ENCODE assay signal across 26 cellular contexts in genomic region chr18:70920840-70921374, GRCh38.
"Had no signal": no experiment of that assay in that cellular context is flagged by ENCODE, and none has a peak within 500 bp of the region (broad histone marks: within the 10 kb centered on the region; RNA-seq: fewer than 3 reads in every experiment).

No MANE protein-coding gene starts in this region.

- H3K27ac ChIP-seq: adrenal gland, ascending aorta, brain microvascular endothelial cell, coronary artery, dorsolateral prefrontal cortex, gastrocnemius medialis, skin epidermis, testis, transverse colon, uterus had no signal

- H3K4me1 ChIP-seq: adrenal gland, ascending aorta, gastrocnemius medialis, testis, transverse colon, uterus had no signal

- H3K27me3 Mint-ChIP-seq: activated B cell treated with CpG ODN at 0.5 μM for 24 hours; activated naive CD8-positive, alpha-beta T cell treated with anti-CD3 and anti-CD28 coated beads for 36 hours; naive thymus-derived CD4-positive, alpha-beta T cell had no signal

- H3K4me1 Mint-ChIP-seq: activated B cell treated with CpG ODN at 0.5 μM for 24 hours; activated CD4-positive, alpha-beta T cell treated with anti-CD3 and anti-CD28 coated beads for 36 hours; activated naive CD8-positive, alpha-beta T cell treated with anti-CD3 and anti-CD28 coated beads for 36 hours; naive thymus-derived CD4-positive, alpha-beta T cell had no signal

- H3K9me3 ChIP-seq: adrenal gland, ascending aorta, gastrocnemius medialis, testis, transverse colon, uterus had no signal

- H3K27me3 ChIP-seq: adrenal gland, ascending aorta, brain microvascular endothelial cell, dorsolateral prefrontal cortex, gastrocnemius medialis, testis, transverse colon, uterus had no signal

- H3K27ac Mint-ChIP-seq: activated B cell treated with CpG ODN at 0.5 μM for 24 hours; activated CD4-positive, alpha-beta T cell treated with anti-CD3 and anti-CD28 coated beads for 36 hours; activated naive CD4-positive, alpha-beta T cell treated with anti-CD3 and anti-CD28 coated beads for 36 hours; activated naive CD8-positive, alpha-beta T cell treated with anti-CD3 and anti-CD28 coated beads for 36 hours; activated T-helper 1 cell treated with anti-CD3 and anti-CD28 coated beads, Interleukin-12 subunit alpha, Interleukin-12 subunit beta, Interleukin-2, Interleukin-4 antibody, amounts not matched to agents 30 ng/mL and 10 ng/mL and 1 ng/mL, durations not matched to agents 14 hours and 24 hours and 36 hours; naive thymus-derived CD4-positive, alpha-beta T cell had no signal

- H3K4me3 ChIP-seq: adrenal gland, ascending aorta, coronary artery, dorsolateral prefrontal cortex, gastrocnemius medialis, skin epidermis, testis, transverse colon, uterus had no signal

- H3K9me3 Mint-ChIP-seq: activated T-helper 1 cell treated with anti-CD3 and anti-CD28 coated beads, Interleukin-12 subunit alpha, Interleukin-12 subunit beta, Interleukin-2, Interleukin-4 antibody, amounts not matched to agents 30 ng/mL and 10 ng/mL and 1 ng/mL, durations not matched to agents 14 hours and 24 hours and 36 hours had no signal

- H3K36me3 ChIP-seq: adrenal gland, ascending aorta, brain microvascular endothelial cell, gastrocnemius medialis, transverse colon, uterus had no signal

- DNase-seq: activated B cell treated with CpG ODN at 0.5 μM for 24 hours; activated CD4-positive, alpha-beta T cell treated with anti-CD3 and anti-CD28 coated beads for 36 hours; activated CD8-positive, alpha-beta memory T cell treated with anti-CD3 and anti-CD28 coated beads for 24 hours; activated effector memory CD4-positive, alpha-beta T cell treated with anti-CD3 and anti-CD28 coated beads, Interleukin-2, amount 50 U/mL, for 16 hours; activated naive CD4-positive, alpha-beta T cell treated with anti-CD3 and anti-CD28 coated beads for 36 hours; activated naive CD8-positive, alpha-beta T cell treated with anti-CD3 and anti-CD28 coated beads for 36 hours; adrenal gland; brain microvascular endothelial cell; dorsolateral prefrontal cortex; effector memory CD4-positive, alpha-beta T cell; erythroblast; gastrocnemius medialis; hippocampal formation; midbrain; naive thymus-derived CD4-positive, alpha-beta T cell; stimulated activated CD4-positive, alpha-beta T cell treated with anti-CD3 and anti-CD28 coated beads, Interleukin-12 subunit alpha, Interleukin-12 subunit beta, amount 100 ng/mL, for 4 hours; stimulated activated CD4-positive, alpha-beta T cell treated with anti-CD3 and anti-CD28 coated beads, Interleukin-4, amount 100 ng/mL, for 1 hour; stimulated activated naive CD8-positive, alpha-beta T cell treated with anti-CD3 and anti-CD28 coated beads, Interleukin-15, Interleukin-2, amounts not matched to agents 100 U/mL and 50 U/mL, for 24 hours; T-helper 2 cell; testis; transverse colon; uterus had no signal

- H3K4me3 Mint-ChIP-seq: activated B cell treated with CpG ODN at 0.5 μM for 24 hours; activated CD4-positive, alpha-beta T cell treated with anti-CD3 and anti-CD28 coated beads for 36 hours; activated naive CD4-positive, alpha-beta T cell treated with anti-CD3 and anti-CD28 coated beads for 36 hours; activated naive CD8-positive, alpha-beta T cell treated with anti-CD3 and anti-CD28 coated beads for 36 hours; activated T-helper 1 cell treated with anti-CD3 and anti-CD28 coated beads, Interleukin-12 subunit alpha, Interleukin-12 subunit beta, Interleukin-2, Interleukin-4 antibody, amounts not matched to agents 30 ng/mL and 10 ng/mL and 1 ng/mL, durations not matched to agents 14 hours and 24 hours and 36 hours; naive thymus-derived CD4-positive, alpha-beta T cell had no signal
